ENCODE assay signal across 13 cellular contexts in the genomic region with DNA sequence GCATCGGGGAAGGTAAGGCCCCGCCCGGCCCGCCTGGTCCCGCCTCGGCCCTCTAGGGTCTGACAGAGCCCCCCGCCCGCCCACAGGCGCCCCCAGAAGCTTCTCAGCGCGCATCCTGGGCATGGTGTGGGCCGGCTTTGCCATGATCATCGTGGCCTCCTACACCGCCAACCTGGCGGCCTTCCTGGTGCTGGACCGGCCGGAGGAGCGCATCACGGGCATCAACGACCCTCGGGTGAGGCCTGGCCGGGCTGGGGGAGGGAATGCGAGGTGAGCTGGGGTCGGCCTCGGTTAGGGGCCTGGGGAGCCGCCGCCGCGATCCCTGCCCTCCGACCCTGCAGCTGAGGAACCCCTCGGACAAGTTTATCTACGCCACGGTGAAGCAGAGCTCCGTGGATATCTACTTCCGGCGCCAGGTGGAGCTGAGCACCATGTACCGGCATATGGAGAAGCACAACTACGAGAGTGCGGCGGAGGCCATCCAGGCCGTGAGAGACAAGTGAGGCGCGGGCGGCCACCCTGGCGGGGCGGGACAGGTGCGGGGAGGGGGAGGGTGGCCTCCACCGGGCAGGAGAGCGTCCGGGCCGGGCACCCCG. TPM values are rescaled to one million over a fixed set of nuclear protein-coding genes. Genes with fewer than 3 reads are reported as not detected.
DNase-seq lines count a peak whose midpoint lies in the region; ATAC-seq, FAIRE-seq and TF ChIP-seq lines count a peak whose summit lies in the region.
"Had no signal": no experiment of that assay in that cellular context is flagged by ENCODE, and none has a peak within 500 bp of the region (broad histone marks: within the 10 kb centered on the region; RNA-seq: fewer than 3 reads in every experiment).

No MANE protein-coding gene starts in this region.

- WGBS in heart right ventricle, 2 donors: 4 to 5% methylated on average over 52 of the region's 52 CpGs
- WGBS in pancreas, 2 donors: 5 to 7% methylated on average over 42 to 52 of the region's 52 CpGs

- no peaks in the 10 kb centered on the region for H3K9me3 ChIP-seq in Panc1 (ENCODE audit: control insufficient read depth, insufficient read depth, low read depth, low read length)
- no peaks in the 10 kb centered on the region for H3K9me3 ChIP-seq in heart right ventricle
- no peaks in the 10 kb centered on the region for H3K9me3 ChIP-seq in pancreas

- DNase-seq in DMS53 (lab: John Stamatoyannopoulos, UW) (peak; percentile 90), Panc1 (ENCODE audit: low read depth, low spot score) (no peak), heart right ventricle (no peak), pancreas (peak in 3 of 6 donors; percentile 51 to 76 (median 58)), SKM-1 (lab: John Stamatoyannopoulos, UW; ENCODE audit: unreplicated experiment) (no peak), NCI-H1694 (lab: John Stamatoyannopoulos, UW) (no peak)
- DNase-seq in activated effector memory CD4-positive, alpha-beta T cell treated with Interleukin-2 at 50 U/mL for 16 hours: no peak
- DNase-seq in activated CD4-positive, alpha-beta T cell treated with anti-CD3 and anti-CD28 coated beads, Interleukin-2, amount 50 U/mL, for 48 hours: no peak
- DNase-seq: activated CD8-positive, alpha-beta T cell treated with anti-CD3 and anti-CD28 coated beads, Interleukin-2, amount 10 ng/mL, durations not matched to agents 7 days and 5 days; kidney glomerular epithelial cell; stimulated activated CD4-positive, alpha-beta T cell treated with anti-CD3 and anti-CD28 coated beads, Interleukin-1b, Interleukin-23, amount 100 ng/mL, for 48 hours had no signal

- in situ Hi-C loops in Panc1 (cut with HindIII; ENCODE audit: low pct_unique_long_range_greater_than_20kb, low sequenced_read_pairs): no loop called here

- TF ChIP-seq CTCF in Panc1 (IDR thresholded peaks at IDR 0.05) (no peak; the same call in 1 of the 2 replicates), heart right ventricle (IDR thresholded peaks at IDR 0.05) (peak in 3 of 9 donors; percentile 21 to 25 (median 22)), pancreas (IDR thresholded peaks at IDR 0.05) (no peak)

- intact Hi-C loops in Panc1 (cut with micrococcal nuclease; ENCODE audit: unreplicated experiment) (no loop called here), heart right ventricle (cut with DNase I) (no loop called here), pancreas (cut with DNase I) (no loop called here)

- H3K27me3 ChIP-seq in Panc1 (ENCODE audit: control insufficient read depth, insufficient read depth, low read length) (no peaks in the 10 kb centered on the region), heart right ventricle (peaks cover 70 to 100% (median 100%) of the 10 kb centered on the region in 7 donors), pancreas (peaks cover 0 to 10% (median 2%) of the 10 kb centered on the region in 4 donors)

- CTCF ChIA-PET in Panc1 (lab: Charles Lee): interaction anchor here (0.7 to 1.2 kb wide), 3 partner anchors 12 to 35 kb away, joined by 5 to 6 read pairs (median 5); no protein-coding TSS in a partner anchor

- POLR2A ChIA-PET in Panc1 (lab: Charles Lee): interaction anchor here (0.7 kb wide), 1 partner anchor 80 kb away, joined by 17 read pairs; no protein-coding TSS in a partner anchor

- peak; percentile 61 for ATAC-seq in Panc1
- peak in 5 of 8 donors; percentile 21 to 46 (median 41) for ATAC-seq in heart right ventricle
- peak; percentile 73 to 88 (median 82) for ATAC-seq in pancreas
- ATAC-seq: activated CD8-positive, alpha-beta T cell treated with anti-CD3 and anti-CD28 coated beads, Interleukin-2, amount 10 ng/mL, durations not matched to agents 7 days and 5 days had no signal

- H3K36me3 ChIP-seq in Panc1 (ENCODE audit: control insufficient read depth, insufficient read depth, low read length): no peaks in the 10 kb centered on the region
- H3K36me3 ChIP-seq in heart right ventricle: no peaks in the 10 kb centered on the region
- no peaks in the 10 kb centered on the region for H3K36me3 ChIP-seq in pancreas
- H3K36me3 ChIP-seq: brain microvascular endothelial cell had no signal

- H3K4me3 ChIP-seq in Panc1 (ENCODE audit: low read depth in 2 of 2, low read length in 2 of 2) (peak overlapping the region; percentile 32 to 52), heart right ventricle (peak overlapping the region; percentile 5 to 41 (median 30)), pancreas (peak overlapping the region in 2 of 4 donors; percentile 12 to 35)

- no TSS peak for BruUV-seq in Panc1 (replicated peaks; lab: Mats Ljungman, UMichigan)

- FAIRE-seq in pancreas (lab: Jason Lieb, UNC): no peak

- H3K4me1 ChIP-seq in Panc1 (ENCODE audit: control insufficient read depth, insufficient read depth, low read length) (peaks cover 4% of the 10 kb centered on the region; the same call in 1 of the 2 replicates), heart right ventricle (peaks cover 3 to 25% (median 19%) of the 10 kb centered on the region in 9 donors), pancreas (peaks cover 0 to 6% (median 5%) of the 10 kb centered on the region in 3 donors)

- H3K27ac ChIP-seq in Panc1 (ENCODE audit: low read length) (no peak overlapping the region), heart right ventricle (no peak overlapping the region), pancreas (no peak overlapping the region)
- H3K27ac ChIP-seq: brain microvascular endothelial cell had no signal

RNA-seq across cellular contexts. Expression of a gene that starts 7.2 kb away (rescaled TPM):
- total RNA-seq in Panc1 (2021; ENCODE audit: unreplicated experiment): 0.69 TPM
- 2.5 TPM for polyA plus RNA-seq in Panc1 (2012; ENCODE audit: insufficient read length)
- not detected for total RNA-seq in heart right ventricle
- polyA plus RNA-seq in heart right ventricle: not detected
- total RNA-seq in pancreas: under 1 TPM; 0.28 to 0.90 (median 0.49) TPM
- not detected for polyA plus RNA-seq in pancreas
- total RNA-seq: activated CD8-positive, alpha-beta T cell treated with anti-CD3 and anti-CD28 coated beads, Interleukin-2, amount 10 ng/mL, durations not matched to agents 7 days and 5 days; HT1080 had no signal

RNA-seq across cellular contexts. Expression of a gene that starts 9.3 kb away (rescaled TPM):
- total RNA-seq in Panc1 (2021; ENCODE audit: unreplicated experiment): not detected
- not detected for polyA plus RNA-seq in Panc1 (2012; ENCODE audit: insufficient read length)
- total RNA-seq in heart right ventricle: not detected
- not detected for polyA plus RNA-seq in heart right ventricle
- not detected for total RNA-seq in pancreas
- polyA plus RNA-seq in pancreas: not detected
- total RNA-seq: HT1080 had no signal

RNA-seq across cellular contexts. Expression of a gene that starts 23.6 kb away (rescaled TPM):
- total RNA-seq in Panc1 (2021; ENCODE audit: unreplicated experiment) (4.9 TPM), heart right ventricle (not detected), pancreas (under 1 TPM in 4 of 6 donors, not detected in 2; 0.08 to 0.44 (median 0.22) TPM)
- 11.5 TPM for polyA plus RNA-seq in Panc1 (2012; ENCODE audit: insufficient read length)
- polyA plus RNA-seq in heart right ventricle (not detected), pancreas (under 1 TPM; 0.21 to 0.53 TPM)
- total RNA-seq: activated CD8-positive, alpha-beta T cell treated with anti-CD3 and anti-CD28 coated beads, Interleukin-2, amount 10 ng/mL, durations not matched to agents 7 days and 5 days; HT1080 had no signal

RNA-seq across cellular contexts. Expression of a gene that starts 25.8 kb away (rescaled TPM):
- total RNA-seq in Panc1 (2021; ENCODE audit: unreplicated experiment) (46.0 TPM), heart right ventricle (10 to 100 TPM; 24.6 to 44.8 (median 27.7) TPM), pancreas (10 to 100 TPM; 22.2 to 39.4 (median 31.5) TPM)
- 48.2 TPM for polyA plus RNA-seq in Panc1 (2012; ENCODE audit: insufficient read length)
- polyA plus RNA-seq in heart right ventricle (10 to 100 TPM; 23.7 to 69.6 TPM), pancreas (100 to 1,000 TPM in 1 of 2 donors, 10 to 100 TPM in 1; 99.9 to 122 TPM)

RNA-seq across cellular contexts. Expression of a gene that starts 25.9 kb away (rescaled TPM):
- total RNA-seq in Panc1 (2021; ENCODE audit: unreplicated experiment) (86.9 TPM), heart right ventricle (10 to 100 TPM; 47.3 to 73.5 (median 56.7) TPM), pancreas (10 to 100 TPM; 30.8 to 45.2 (median 38.3) TPM)
- 159 TPM for polyA plus RNA-seq in Panc1 (2012; ENCODE audit: insufficient read length)
- polyA plus RNA-seq in heart right ventricle (100 to 1,000 TPM; 146 to 168 TPM), pancreas (10 to 100 TPM; 67.4 to 81.0 TPM)
